In the genomic region with DNA sequence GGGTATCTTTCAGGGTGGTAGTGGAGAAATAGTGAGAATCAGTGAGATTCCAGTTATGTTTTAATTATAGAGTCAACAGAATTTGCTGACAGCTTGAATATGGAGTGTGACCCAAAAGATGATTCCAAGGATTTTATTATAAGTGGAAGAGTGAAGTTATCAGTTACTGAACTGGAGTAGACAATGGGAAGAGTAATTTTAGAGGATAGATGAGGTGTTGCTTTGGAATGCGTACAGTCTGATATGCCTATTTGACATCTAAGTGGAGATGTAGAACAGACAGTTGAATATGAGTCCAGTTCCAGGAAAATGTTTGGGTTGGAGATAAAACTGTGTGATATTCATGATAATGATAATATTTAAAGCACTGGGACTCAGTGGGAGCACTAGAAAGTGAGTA, we compare ENCODE assay signal across 15 cellular contexts.
DNase-seq lines count a peak whose midpoint lies in the region; TF ChIP-seq lines count a peak whose summit lies in the region.
"Had no signal": no experiment of that assay in that cellular context is flagged by ENCODE, and none has a peak within 500 bp of the region (broad histone marks: within the 10 kb centered on the region; RNA-seq: fewer than 3 reads in every experiment).

No MANE protein-coding gene starts in this region.

- no peak overlapping the region for H3K27ac ChIP-seq in dorsolateral prefrontal cortex
- H3K27ac ChIP-seq: BLaER1 had no signal

- H3K4me3 ChIP-seq in fibroblast of the aortic adventitia (ENCODE audit: low read depth, low read length): no peak overlapping the region
- no peak overlapping the region for H3K4me3 ChIP-seq in dorsolateral prefrontal cortex
- H3K4me3 ChIP-seq: BLaER1, GM23338 had no signal

- intact Hi-C loops in dorsolateral prefrontal cortex (cut with DNase I): no loop called here

- no peak for TF ChIP-seq CTCF in fibroblast of the aortic adventitia (IDR thresholded peaks at IDR 0.05; ENCODE audit: insufficient read depth, low read length)
- TF ChIP-seq CTCF in dorsolateral prefrontal cortex (IDR thresholded peaks at IDR 0.05 in 54 of 56, conservative IDR thresholded peaks at IDR 0.05 in 2 of 56; ENCODE audit: low read depth in 1 of 56, partially characterized antibody in 56 of 56): no peak

- H3K27me3 ChIP-seq in dorsolateral prefrontal cortex: no peaks in the 10 kb centered on the region
- H3K27me3 ChIP-seq: BLaER1 had no signal

- DNase-seq in NCI-H226: peak; percentile 52
- peak; percentile 80 for DNase-seq in amniotic epithelial cell (ENCODE audit: low read depth)
- peak; percentile 33 for DNase-seq in fibroblast of the aortic adventitia (ENCODE audit: low read depth)
- no peak for DNase-seq in stimulated activated CD4-positive, alpha-beta T cell treated with anti-CD3 and anti-CD28 coated beads, Interleukin-4, amount 100 ng/mL, for 1 hour
- DNase-seq in activated T-cell treated with anti-CD3 and anti-CD28 coated beads, Interleukin-2, amount 50 U/mL, for 1 hour: no peak
- no peak for DNase-seq in AML-193 (lab: John Stamatoyannopoulos, UW)
- no peak for DNase-seq in dorsolateral prefrontal cortex
- DNase-seq: Calu3; CD8-positive, alpha-beta T cell; DMS79 treated with DMSO at 0.1 percent for 48 hours; GF-D8; HCEC 1CT; IMR-90 had no signal

Comparison
In these comparisons a context has a peak if more than half of its experiments do, and no peak if none do; other contexts are left out.
1. DNase-seq: peak in NCI-H226 (single experiment), amniotic epithelial cell (single experiment) and fibroblast of the aortic adventitia (single experiment); none in stimulated activated CD4-positive, alpha-beta T cell treated with anti-CD3 and anti-CD28 coated beads, Interleukin-4, amount 100 ng/mL, for 1 hour (single experiment), activated T-cell treated with anti-CD3 and anti-CD28 coated beads, Interleukin-2, amount 50 U/mL, for 1 hour (single experiment), AML-193 (0 of 2) and dorsolateral prefrontal cortex (0 of 10).